ENCODE assay signal across 1 cellular context in the genomic region with DNA sequence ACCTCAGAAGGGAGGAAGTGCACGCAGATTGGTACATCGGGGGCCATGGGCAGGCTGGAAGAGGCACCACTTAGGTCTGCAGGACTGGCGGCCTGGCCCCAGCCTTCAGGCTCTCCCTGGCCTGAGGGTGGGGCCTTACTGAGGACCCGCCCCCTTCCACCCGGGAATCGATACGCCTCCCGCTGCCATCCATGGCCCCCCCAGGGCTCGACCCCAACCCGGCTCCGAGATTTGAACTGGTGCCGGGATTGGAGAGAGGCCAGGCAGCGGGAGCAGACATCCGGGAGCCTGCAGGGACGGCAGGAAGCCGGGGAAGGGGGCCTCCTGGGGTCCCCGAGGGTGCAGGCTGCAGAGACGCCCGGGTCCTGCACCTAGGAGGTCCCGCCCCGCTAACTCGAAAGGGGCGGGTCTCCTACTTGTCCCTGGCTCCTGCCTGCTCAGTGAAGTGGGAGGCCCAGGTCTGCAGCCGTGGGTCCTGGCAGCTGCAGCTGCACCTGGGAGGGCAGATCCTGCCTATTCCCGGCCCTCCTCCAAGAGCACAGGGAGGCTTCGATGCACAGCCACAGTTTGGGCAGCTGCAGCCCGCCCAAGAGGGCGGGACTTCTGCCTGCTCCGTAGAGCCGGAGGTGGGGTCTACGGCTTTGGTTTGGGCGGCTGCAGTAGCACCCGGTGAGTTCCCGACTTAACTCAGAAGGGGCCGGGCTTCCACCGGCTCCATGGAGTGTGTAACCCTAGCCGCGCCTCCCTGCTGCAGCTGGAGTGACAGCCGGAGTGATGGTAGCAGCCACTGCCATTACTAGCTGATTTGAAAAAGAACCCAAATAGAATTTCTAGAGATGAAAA.
A peak's percentile ranks its signal among the peaks of the same experiment; 100 is the strongest.
TF ChIP-seq lines count a peak whose summit lies in the region.

No MANE protein-coding gene starts in this region.

TF ChIP-seq in GM12878, 131 proteins besides CTCF, POLR2A, EP300 and RAD21 (continues in another document):
- peak in 1 of 2 experiments; percentile 13; a peak in 1 of 4 replicates for TF ChIP-seq BHLHE40 (IDR thresholded peaks at IDR 0.05; ENCODE audit: borderline replicate concordance in 1 of 2, low read depth in 2 of 2, low read length in 1 of 2)
- peak; percentile 25; the same call in 1 of the 2 replicates for TF ChIP-seq HDGF (IDR thresholded peaks at IDR 0.05)
- TF ChIP-seq, protein P1, sequence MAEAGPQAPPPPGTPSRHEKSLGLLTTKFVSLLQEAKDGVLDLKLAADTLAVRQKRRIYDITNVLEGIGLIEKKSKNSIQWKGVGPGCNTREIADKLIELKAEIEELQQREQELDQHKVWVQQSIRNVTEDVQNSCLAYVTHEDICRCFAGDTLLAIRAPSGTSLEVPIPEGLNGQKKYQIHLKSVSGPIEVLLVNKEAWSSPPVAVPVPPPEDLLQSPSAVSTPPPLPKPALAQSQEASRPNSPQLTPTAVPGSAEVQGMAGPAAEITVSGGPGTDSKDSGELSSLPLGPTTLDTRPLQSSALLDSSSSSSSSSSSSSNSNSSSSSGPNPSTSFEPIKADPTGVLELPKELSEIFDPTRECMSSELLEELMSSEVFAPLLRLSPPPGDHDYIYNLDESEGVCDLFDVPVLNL (IDR thresholded peaks at IDR 0.05; ENCODE audit: low read depth, low read length), result no peak
- TF ChIP-seq SREBF1 (IDR thresholded peaks at IDR 0.05; ENCODE audit: low read length), result no peak
- TF ChIP-seq ZNF274 (IDR thresholded peaks at IDR 0.05; ENCODE audit: insufficient read depth, insufficient read length), result no peak
- TF ChIP-seq MEF2B (IDR thresholded peaks at IDR 0.05; ENCODE audit: partially characterized antibody, poor library complexity, severe bottlenecking), result no peak
- TF ChIP-seq, protein P2, sequence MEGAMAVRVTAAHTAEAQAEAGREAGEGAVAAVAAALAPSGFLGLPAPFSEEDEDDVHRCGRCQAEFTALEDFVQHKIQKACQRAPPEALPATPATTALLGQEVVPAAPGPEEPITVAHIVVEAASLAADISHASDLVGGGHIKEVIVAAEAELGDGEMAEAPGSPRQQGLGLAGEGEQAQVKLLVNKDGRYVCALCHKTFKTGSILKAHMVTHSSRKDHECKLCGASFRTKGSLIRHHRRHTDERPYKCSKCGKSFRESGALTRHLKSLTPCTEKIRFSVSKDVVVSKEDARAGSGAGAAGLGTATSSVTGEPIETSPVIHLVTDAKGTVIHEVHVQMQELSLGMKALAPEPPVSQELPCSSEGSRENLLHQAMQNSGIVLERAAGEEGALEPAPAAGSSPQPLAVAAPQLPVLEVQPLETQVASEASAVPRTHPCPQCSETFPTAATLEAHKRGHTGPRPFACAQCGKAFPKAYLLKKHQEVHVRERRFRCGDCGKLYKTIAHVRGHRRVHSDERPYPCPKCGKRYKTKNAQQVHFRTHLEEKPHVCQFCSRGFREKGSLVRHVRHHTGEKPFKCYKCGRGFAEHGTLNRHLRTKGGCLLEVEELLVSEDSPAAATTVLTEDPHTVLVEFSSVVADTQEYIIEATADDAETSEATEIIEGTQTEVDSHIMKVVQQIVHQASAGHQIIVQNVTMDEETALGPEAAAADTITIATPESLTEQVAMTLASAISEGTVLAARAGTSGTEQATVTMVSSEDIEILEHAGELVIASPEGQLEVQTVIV (IDR thresholded peaks at IDR 0.05; ENCODE audit: borderline replicate concordance, partially characterized antibody), result no peak
- no peak for TF ChIP-seq YY1 (IDR thresholded peaks at IDR 0.05; ENCODE audit: low read depth, low read length)
- TF ChIP-seq STAT3 (IDR thresholded peaks at IDR 0.05; ENCODE audit: low read depth, low read length), result no peak
- TF ChIP-seq POLR2AphosphoS2 (IDR thresholded peaks at IDR 0.05; ENCODE audit: low read depth, low read length), result no peak
- TF ChIP-seq NFYA (IDR thresholded peaks at IDR 0.05; ENCODE audit: borderline replicate concordance, low read depth, low read length), result no peak
- TF ChIP-seq RAD51 (IDR thresholded peaks at IDR 0.05), result no peak
- no peak for TF ChIP-seq ZBTB33 (IDR thresholded peaks at IDR 0.05)
- TF ChIP-seq IRF4 (IDR thresholded peaks at IDR 0.05; ENCODE audit: low read depth, low read length), result no peak
- no peak for TF ChIP-seq CHD4 (IDR thresholded peaks at IDR 0.05)
- TF ChIP-seq KDM1A (IDR thresholded peaks at IDR 0.05; ENCODE audit: borderline replicate concordance), result no peak
- TF ChIP-seq, protein P3, sequence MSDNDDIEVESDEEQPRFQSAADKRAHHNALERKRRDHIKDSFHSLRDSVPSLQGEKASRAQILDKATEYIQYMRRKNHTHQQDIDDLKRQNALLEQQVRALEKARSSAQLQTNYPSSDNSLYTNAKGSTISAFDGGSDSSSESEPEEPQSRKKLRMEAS (IDR thresholded peaks at IDR 0.05; ENCODE audit: low read depth, low read length), result no peak
- TF ChIP-seq RELB (IDR thresholded peaks at IDR 0.05; ENCODE audit: low read depth), result no peak
- no peak for TF ChIP-seq SMAD5 (IDR thresholded peaks at IDR 0.05; ENCODE audit: low read depth)
- TF ChIP-seq POU2F2 (IDR thresholded peaks at IDR 0.05; ENCODE audit: borderline replicate concordance, low read depth, low read length), result no peak
- TF ChIP-seq ZNF207 (IDR thresholded peaks at IDR 0.05; ENCODE audit: borderline replicate concordance), result no peak
- no peak for TF ChIP-seq TAF1 (IDR thresholded peaks at IDR 0.05; ENCODE audit: borderline replicate concordance, low read depth, low read length)
- TF ChIP-seq SP1 (IDR thresholded peaks at IDR 0.05; ENCODE audit: low read depth, low read length), result no peak
- no peak for TF ChIP-seq BACH1 (IDR thresholded peaks at IDR 0.05; ENCODE audit: borderline replicate concordance)
- TF ChIP-seq EED (IDR thresholded peaks at IDR 0.05; ENCODE audit: low read depth), result 0 out of 2 replicates have a peak, but pooled peaks have one; percentile 28
- no peak for TF ChIP-seq CBX5 (IDR thresholded peaks at IDR 0.05; ENCODE audit: low read depth)
- TF ChIP-seq ZNF384 (IDR thresholded peaks at IDR 0.05; ENCODE audit: borderline replicate concordance, low read depth, low read length), result no peak
- no peak for TF ChIP-seq BCL11A (IDR thresholded peaks at IDR 0.05; ENCODE audit: low read depth, low read length)
- TF ChIP-seq MTA3 (IDR thresholded peaks at IDR 0.05; ENCODE audit: borderline replicate concordance, low read length), result no peak
- TF ChIP-seq SIX5 (IDR thresholded peaks at IDR 0.05; ENCODE audit: low read depth, low read length, severe bottlenecking), result no peak
- peak; percentile 42; the same call in 1 of the 2 replicates for TF ChIP-seq IKZF1 (conservative IDR thresholded peaks at IDR 0.05)
- TF ChIP-seq JUND (IDR thresholded peaks at IDR 0.05; ENCODE audit: low read depth, low read length), result no peak
- no peak for TF ChIP-seq NR2C1 (IDR thresholded peaks at IDR 0.05)
- TF ChIP-seq NFXL1 (IDR thresholded peaks at IDR 0.05; ENCODE audit: borderline replicate concordance), result no peak
- no peak for TF ChIP-seq MYB (IDR thresholded peaks at IDR 0.05; ENCODE audit: borderline replicate concordance, low read depth, low read length)
- TF ChIP-seq KLF5 (IDR thresholded peaks at IDR 0.05; ENCODE audit: partially characterized antibody), result no peak
- TF ChIP-seq CHD2 (IDR thresholded peaks at IDR 0.05; ENCODE audit: borderline replicate concordance, low read depth, low read length), result no peak
- TF ChIP-seq RB1 (IDR thresholded peaks at IDR 0.05; ENCODE audit: borderline replicate concordance), result no peak
- TF ChIP-seq, protein P4, sequence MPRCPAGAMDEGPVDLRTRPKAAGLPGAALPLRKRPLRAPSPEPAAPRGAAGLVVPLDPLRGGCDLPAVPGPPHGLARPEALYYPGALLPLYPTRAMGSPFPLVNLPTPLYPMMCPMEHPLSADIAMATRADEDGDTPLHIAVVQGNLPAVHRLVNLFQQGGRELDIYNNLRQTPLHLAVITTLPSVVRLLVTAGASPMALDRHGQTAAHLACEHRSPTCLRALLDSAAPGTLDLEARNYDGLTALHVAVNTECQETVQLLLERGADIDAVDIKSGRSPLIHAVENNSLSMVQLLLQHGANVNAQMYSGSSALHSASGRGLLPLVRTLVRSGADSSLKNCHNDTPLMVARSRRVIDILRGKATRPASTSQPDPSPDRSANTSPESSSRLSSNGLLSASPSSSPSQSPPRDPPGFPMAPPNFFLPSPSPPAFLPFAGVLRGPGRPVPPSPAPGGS (IDR thresholded peaks at IDR 0.05; ENCODE audit: borderline replicate concordance, insufficient read depth, low read depth, low read length, poor library complexity, severe bottlenecking), result no peak
- no peak for TF ChIP-seq ZBED1 (IDR thresholded peaks at IDR 0.05; ENCODE audit: borderline replicate concordance)
- TF ChIP-seq RCOR1 (conservative IDR thresholded peaks at IDR 0.05; ENCODE audit: low read depth, low read length), result no peak
- no peak for TF ChIP-seq JUNB (IDR thresholded peaks at IDR 0.05)
- no peak for TF ChIP-seq CREM (IDR thresholded peaks at IDR 0.05; ENCODE audit: low read depth)
- no peak for TF ChIP-seq SUPT20H (IDR thresholded peaks at IDR 0.05; ENCODE audit: borderline replicate concordance, control insufficient read depth, low read depth, low read length)
- no peak for TF ChIP-seq EZH2 (IDR thresholded peaks at IDR 0.05; ENCODE audit: borderline replicate concordance, control insufficient read depth, low read depth, low read length)
- peak; percentile 79 for TF ChIP-seq PBX3 (IDR thresholded peaks at IDR 0.05; ENCODE audit: insufficient replicate concordance, low read depth, low read length)
- no peak for TF ChIP-seq ZZZ3 (IDR thresholded peaks at IDR 0.05; ENCODE audit: control insufficient read depth, insufficient read length, low read depth)
- TF ChIP-seq CBFB (IDR thresholded peaks at IDR 0.05; ENCODE audit: low read depth), result no peak
- TF ChIP-seq PKNOX1 (IDR thresholded peaks at IDR 0.05), result peak; percentile 94
- TF ChIP-seq, protein P5, sequence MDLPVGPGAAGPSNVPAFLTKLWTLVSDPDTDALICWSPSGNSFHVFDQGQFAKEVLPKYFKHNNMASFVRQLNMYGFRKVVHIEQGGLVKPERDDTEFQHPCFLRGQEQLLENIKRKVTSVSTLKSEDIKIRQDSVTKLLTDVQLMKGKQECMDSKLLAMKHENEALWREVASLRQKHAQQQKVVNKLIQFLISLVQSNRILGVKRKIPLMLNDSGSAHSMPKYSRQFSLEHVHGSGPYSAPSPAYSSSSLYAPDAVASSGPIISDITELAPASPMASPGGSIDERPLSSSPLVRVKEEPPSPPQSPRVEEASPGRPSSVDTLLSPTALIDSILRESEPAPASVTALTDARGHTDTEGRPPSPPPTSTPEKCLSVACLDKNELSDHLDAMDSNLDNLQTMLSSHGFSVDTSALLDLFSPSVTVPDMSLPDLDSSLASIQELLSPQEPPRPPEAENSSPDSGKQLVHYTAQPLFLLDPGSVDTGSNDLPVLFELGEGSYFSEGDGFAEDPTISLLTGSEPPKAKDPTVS (IDR thresholded peaks at IDR 0.05; ENCODE audit: low read depth, low read length), result no peak
- TF ChIP-seq RBBP5 (conservative IDR thresholded peaks at IDR 0.05), result no peak
- TF ChIP-seq SIN3A (IDR thresholded peaks at IDR 0.05; ENCODE audit: low read depth, low read length), result peak; percentile 40; the same call in 1 of the 2 replicates
